In the genomic region with DNA sequence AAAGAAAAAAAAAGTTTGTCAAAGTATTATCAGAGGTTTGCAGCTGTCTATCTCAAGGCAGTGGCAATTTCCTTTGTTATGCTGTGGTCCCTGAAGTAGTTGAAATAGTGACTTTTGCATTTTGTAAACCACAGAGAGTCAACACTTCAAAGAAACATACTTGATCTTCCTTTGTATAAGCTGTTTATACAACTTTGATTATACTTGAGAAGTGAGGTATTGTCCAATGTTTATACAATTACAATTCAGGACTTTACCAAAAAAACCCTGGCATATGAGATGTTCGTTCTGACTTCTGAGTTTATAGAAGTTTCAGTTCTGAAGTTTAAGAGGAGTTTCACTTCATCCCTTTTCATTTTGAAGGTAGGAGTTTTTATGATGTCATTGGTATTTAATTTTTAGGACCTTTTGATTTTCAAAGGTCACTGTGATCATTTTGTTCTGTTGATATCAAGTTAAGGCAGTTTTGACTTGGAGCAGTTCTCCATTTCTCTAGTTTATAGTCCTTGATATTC, we compare ENCODE assay signal across 11 cellular contexts. TPM values are rescaled to one million over a fixed set of nuclear protein-coding genes. Genes with fewer than 3 reads are reported as not detected.
DNase-seq lines count a peak whose midpoint lies in the region; ATAC-seq, FAIRE-seq and TF ChIP-seq lines count a peak whose summit lies in the region.
"Had no signal": no experiment of that assay in that cellular context is flagged by ENCODE, and none has a peak within 500 bp of the region (broad histone marks: within the 10 kb centered on the region; RNA-seq: fewer than 3 reads in every experiment).

No MANE protein-coding gene starts in this region.

- TF ChIP-seq POLR2A in NB4 (IDR thresholded peaks at IDR 0.05; ENCODE audit: extremely low read depth, insufficient read length) (no peak), K562 (conservative IDR thresholded peaks at IDR 0.05) (no peak), esophagus muscularis mucosa (IDR thresholded peaks at IDR 0.05; ENCODE audit: low read depth) (no peak)

- H3K9ac ChIP-seq in K562 (ENCODE audit: insufficient read depth in 1 of 2, low read depth in 2 of 2, low read length in 2 of 2): no peak overlapping the region

- no peak for FAIRE-seq in K562 (lab: Jason Lieb, UNC)

- H3K4me3 ChIP-seq in GM12864 (ENCODE audit: low read depth, low read length) (peak overlapping the region; percentile 82; the same call in 1 of the 2 replicates), NB4 (ENCODE audit: low read depth, low read length) (peak overlapping the region; percentile 25), K562 (no peak overlapping the region), neutrophil (ENCODE audit: low read depth in 1 of 2, low read length in 1 of 2) (peak overlapping the region; percentile 27 to 82), esophagus muscularis mucosa (no peak overlapping the region)
- H3K4me3 ChIP-seq: SJCRH30 had no signal

- H3K36me3 ChIP-seq in K562 (ENCODE audit: control insufficient read depth, insufficient read depth, low read length) (peaks cover 38% of the 10 kb centered on the region), neutrophil (peaks cover 35% of the 10 kb centered on the region), esophagus muscularis mucosa (peaks cover 15 to 33% (median 26%) of the 10 kb centered on the region in 4 donors)

- no peak overlapping the region for H2AFZ ChIP-seq in K562 (ENCODE audit: low read depth, low read length)

- POLR2A ChIA-PET in K562 (lab: Yijun Ruan, JAX): interaction anchor here (1.9 to 2.6 kb wide), 2 partner anchors 9 to 11 kb away, joined by 5 to 8 read pairs; a partner anchor contains a TSS

- intact Hi-C loops in K562 (cut with micrococcal nuclease) (no loop called here), esophagus muscularis mucosa (cut with DNase I) (no loop called here)

- CTCF ChIA-PET in K562 (lab: Yijun Ruan, JAX; ENCODE audit: low intra/inter-chr PET ratio): no interaction called here

- H3K9me1 ChIP-seq in K562 (ENCODE audit: control insufficient read depth, insufficient read depth, low read length): no peaks in the 10 kb centered on the region

- TF ChIP-seq EP300 in K562 (IDR thresholded peaks at IDR 0.05; ENCODE audit: low read length) (no peak), esophagus muscularis mucosa (IDR thresholded peaks at IDR 0.05) (no peak)

- TF ChIP-seq RAD21 in K562 (CRISPR knock-in tag; conservative IDR thresholded peaks at IDR 0.05 in 1 of 2, IDR thresholded peaks at IDR 0.05 in 1 of 2): no peak

- no TSS peak for BruUV-seq in K562 (replicated peaks; lab: Mats Ljungman, UMichigan)

- H3K27me3 ChIP-seq in K562 (ENCODE audit: control insufficient read depth in 2 of 2, insufficient read depth in 2 of 2, low read length in 2 of 2) (no peaks in the 10 kb centered on the region), neutrophil (no peaks in the 10 kb centered on the region), esophagus muscularis mucosa (no peaks in the 10 kb centered on the region)
- H3K27me3 ChIP-seq: SJCRH30 had no signal

- 38% methylated on average over 1 of the region's 1 CpG for WGBS in K562 (ENCODE audit: insufficient coverage, low coverage, missing lambda C conversion rate)
- 38% methylated on average over 1 of the region's 1 CpG for WGBS in esophagus muscularis mucosa

- H3K4me1 ChIP-seq in K562 (replicated peaks in 1 of 2; ENCODE audit: control insufficient read depth in 2 of 2, insufficient read depth in 2 of 2, low read length in 2 of 2): peaks cover 11 to 29% of the 10 kb centered on the region in 2 experiments
- H3K4me1 ChIP-seq in neutrophil (ENCODE audit: control insufficient read depth in 1 of 2, insufficient read depth in 1 of 2, low read depth in 1 of 2, low read length in 1 of 2): peaks cover 64 to 66% of the 10 kb centered on the region in 2 experiments
- H3K4me1 ChIP-seq in esophagus muscularis mucosa: peaks cover 14 to 56% (median 53%) of the 10 kb centered on the region in 4 donors

- TF ChIP-seq CTCF in GM12864 (IDR thresholded peaks at IDR 0.05; ENCODE audit: low read depth, low read length, missing control alignments): no peak
- TF ChIP-seq CTCF in NB4 (IDR thresholded peaks at IDR 0.05; ENCODE audit: low read depth, low read length): no peak
- no peak for TF ChIP-seq CTCF in K562 (IDR thresholded peaks at IDR 0.05 in 2 of 3, conservative IDR thresholded peaks at IDR 0.05 in 1 of 3; ENCODE audit: insufficient read depth in 2 of 3, low read depth in 1 of 3, low read length in 3 of 3)
- TF ChIP-seq CTCF in neutrophil (IDR thresholded peaks at IDR 0.05): no peak
- no peak for TF ChIP-seq CTCF in esophagus muscularis mucosa (IDR thresholded peaks at IDR 0.05)

- no peak for DNase-seq in GM12864 (ENCODE audit: low read depth)
- DNase-seq in NB4 (ENCODE audit: low read depth): no peak
- peak in 1 of 4 experiments; percentile 23 for DNase-seq in K562 (ENCODE audit: extremely low read depth in 1 of 4, low spot score in 3 of 4)
- DNase-seq in superior temporal gyrus (ENCODE audit: extremely low spot score): no peak
- DNase-seq in SW480 (ENCODE audit: low spot score): no peak
- no peak for DNase-seq in esophagus muscularis mucosa (ENCODE audit: extremely low spot score)
- DNase-seq: NCI-H446, nucleus accumbens, SJCRH30 had no signal

- in situ Hi-C loops in K562 (cut with MboI): no loop called here

- H3K9me3 ChIP-seq in K562 (replicated peaks; ENCODE audit: control insufficient read depth, insufficient read depth, low read depth, low read length) (no peaks in the 10 kb centered on the region), neutrophil (no peaks in the 10 kb centered on the region), esophagus muscularis mucosa (no peaks in the 10 kb centered on the region)
- H3K9me3 ChIP-seq: SJCRH30 had no signal

- peaks cover 7% of the 10 kb centered on the region; the same call in 1 of the 2 replicates for H4K20me1 ChIP-seq in K562 (replicated peaks; ENCODE audit: control insufficient read depth, insufficient read depth, low read length)

- no peak overlapping the region for H3K4me2 ChIP-seq in K562 (ENCODE audit: insufficient read depth, low read length)

- ATAC-seq in K562 (no peak), HG02938 (IDR thresholded peaks at IDR 0.05; ENCODE audit: unreplicated experiment) (no peak)

- H3K27ac ChIP-seq in K562 (ENCODE audit: extremely low read depth, low read depth, low read length) (peak overlapping the region; percentile 19; the same call in 1 of the 3 replicates), neutrophil (peak overlapping the region; percentile 97), esophagus muscularis mucosa (replicated peaks in 1 of 4) (peak overlapping the region in 2 of 4 donors; percentile 32 to 46)
- H3K27ac ChIP-seq: SJCRH30 had no signal

- peaks cover 64% of the 10 kb centered on the region for H3K79me2 ChIP-seq in K562 (ENCODE audit: control insufficient read depth, insufficient read depth, low read length)

TF ChIP-seq in K562, 482 proteins besides CTCF, POLR2A, EP300 and RAD21 (continues in another document):
- TF ChIP-seq KDM1A (IDR thresholded peaks at IDR 0.05): peak; percentile 84 to 88

RNA-seq across cellular contexts. Expression of a gene that starts 4.0 kb away (rescaled TPM):
- 54.9 and 167 TPM in 2 replicates for total RNA-seq in K562 (2011; cell fraction: chromatin; rRNA removed; ENCODE audit: low replicate concordance)
- 25.5 and 35.5 TPM in 2 replicates for total RNA-seq in K562 (2011; cell fraction: nucleolus; rRNA removed)
- total RNA-seq in K562 (2011; cell fraction: nucleoplasm; rRNA removed): 67.2 and 90.2 TPM in 2 replicates
- 17.1 and 19.8 TPM in 2 replicates for total RNA-seq in K562 (2014; rRNA removed)
- total RNA-seq in K562 (2014; rRNA removed; fragmentation: Illumina TruSeq; extraction: Trizol): 30.6 and 33.8 TPM in 2 replicates
- total RNA-seq in K562 (2015; rRNA removed; fragmentation: Illumina TruSeq; extraction: Trizol): 27.6 and 30.4 TPM in 2 replicates
- total RNA-seq in K562 (2021): 27.4 and 27.5 TPM in 2 replicates
- 22.7 and 29.7 TPM in 2 replicates for polyA plus RNA-seq in K562 (2011; rRNA removed)
- polyA plus RNA-seq in K562 (2011; cell fraction: cytosol; rRNA removed): 7.7 and 11.9 TPM in 2 replicates
- polyA plus RNA-seq in K562 (2011; cell fraction: nucleus; rRNA removed): 23.9 and 27.6 TPM in 2 replicates
- 12.6 and 13.5 TPM in 2 replicates for polyA plus RNA-seq in K562 (2012)
- 20.3 and 22.2 TPM in 2 replicates for polyA plus RNA-seq in K562 (2014; fragmentation: Illumina TruSeq; extraction: Trizol)
- polyA plus RNA-seq in K562 (2014; fragmentation: Nextera tagmentation; extraction: Ambion mirVana): 10 to 100 TPM; 11.9 to 12.0 TPM
- 16.7 and 19.0 TPM in 2 replicates for polyA plus RNA-seq in K562 (2014; rRNA removed)
- 47.4 and 53.4 TPM in 2 replicates for polyA minus RNA-seq in K562 (2011; rRNA and poly(A)+ RNA removed)
- polyA minus RNA-seq in K562 (2011; cell fraction: cytosol; rRNA and poly(A)+ RNA removed): 10.5 and 13.9 TPM in 2 replicates
- 34.6 and 48.3 TPM in 2 replicates for polyA minus RNA-seq in K562 (2011; cell fraction: nucleus; rRNA and poly(A)+ RNA removed)
- 10 to 100 TPM; 26.0 to 31.6 (median 27.7) TPM for total RNA-seq in esophagus muscularis mucosa

RNA-seq across cellular contexts. Expression of a gene that starts 10.1 kb away (rescaled TPM):
- 7.3 and 11.7 TPM in 2 replicates for total RNA-seq in K562 (2011; cell fraction: chromatin; rRNA removed; ENCODE audit: low replicate concordance)
- total RNA-seq in K562 (2011; cell fraction: nucleolus; rRNA removed): 10.5 and 10.8 TPM in 2 replicates
- total RNA-seq in K562 (2011; cell fraction: nucleoplasm; rRNA removed): 13.0 and 16.9 TPM in 2 replicates
- total RNA-seq in K562 (2014; rRNA removed): 41.7 and 49.7 TPM in 2 replicates
- 30.9 and 31.7 TPM in 2 replicates for total RNA-seq in K562 (2014; rRNA removed; fragmentation: Illumina TruSeq; extraction: Trizol)
- total RNA-seq in K562 (2015; rRNA removed; fragmentation: Illumina TruSeq; extraction: Trizol): 30.3 and 31.4 TPM in 2 replicates
- total RNA-seq in K562 (2021): 41.3 and 43.4 TPM in 2 replicates
- 49.1 and 56.0 TPM in 2 replicates for polyA plus RNA-seq in K562 (2011; rRNA removed)
- polyA plus RNA-seq in K562 (2011; cell fraction: cytosol; rRNA removed): 50.8 and 67.9 TPM in 2 replicates
- polyA plus RNA-seq in K562 (2011; cell fraction: nucleus; rRNA removed): 34.3 and 45.6 TPM in 2 replicates
- polyA plus RNA-seq in K562 (2012): 34.8 and 51.5 TPM in 2 replicates
- polyA plus RNA-seq in K562 (2014; fragmentation: Illumina TruSeq; extraction: Trizol): 62.6 and 69.4 TPM in 2 replicates
- polyA plus RNA-seq in K562 (2014; fragmentation: Nextera tagmentation; extraction: Ambion mirVana): 10 to 100 TPM; 18.1 to 32.6 TPM
- polyA plus RNA-seq in K562 (2014; rRNA removed): 44.8 and 50.6 TPM in 2 replicates
- 24.5 and 32.5 TPM in 2 replicates for polyA minus RNA-seq in K562 (2011; rRNA and poly(A)+ RNA removed)
- polyA minus RNA-seq in K562 (2011; cell fraction: cytosol; rRNA and poly(A)+ RNA removed): 15.4 and 19.2 TPM in 2 replicates
- 7.7 and 9.7 TPM in 2 replicates for polyA minus RNA-seq in K562 (2011; cell fraction: nucleus; rRNA and poly(A)+ RNA removed)
- total RNA-seq in esophagus muscularis mucosa: 10 to 100 TPM in 3 of 4 donors, 1 to 10 TPM in 1; 5.8 to 14.8 (median 13.9) TPM

Comparison
In these comparisons a context has a peak if more than half of its experiments do, and no peak if none do; other contexts are left out.
1. H3K4me3 ChIP-seq: peak in GM12864 (single experiment), NB4 (single experiment) and neutrophil (2 of 2); none in K562 (single experiment) and esophagus muscularis mucosa (0 of 4).